Comparison of ENCODE assay signal across 1 cellular context in genomic region chr6:157080986-157081391, GRCh38.
TF ChIP-seq lines count a peak whose summit lies in the region.

No MANE protein-coding gene starts in this region.

TF ChIP-seq in H1, 55 proteins besides CTCF, POLR2A, EP300 and RAD21 (continued from another document):
- TF ChIP-seq, protein P1, sequence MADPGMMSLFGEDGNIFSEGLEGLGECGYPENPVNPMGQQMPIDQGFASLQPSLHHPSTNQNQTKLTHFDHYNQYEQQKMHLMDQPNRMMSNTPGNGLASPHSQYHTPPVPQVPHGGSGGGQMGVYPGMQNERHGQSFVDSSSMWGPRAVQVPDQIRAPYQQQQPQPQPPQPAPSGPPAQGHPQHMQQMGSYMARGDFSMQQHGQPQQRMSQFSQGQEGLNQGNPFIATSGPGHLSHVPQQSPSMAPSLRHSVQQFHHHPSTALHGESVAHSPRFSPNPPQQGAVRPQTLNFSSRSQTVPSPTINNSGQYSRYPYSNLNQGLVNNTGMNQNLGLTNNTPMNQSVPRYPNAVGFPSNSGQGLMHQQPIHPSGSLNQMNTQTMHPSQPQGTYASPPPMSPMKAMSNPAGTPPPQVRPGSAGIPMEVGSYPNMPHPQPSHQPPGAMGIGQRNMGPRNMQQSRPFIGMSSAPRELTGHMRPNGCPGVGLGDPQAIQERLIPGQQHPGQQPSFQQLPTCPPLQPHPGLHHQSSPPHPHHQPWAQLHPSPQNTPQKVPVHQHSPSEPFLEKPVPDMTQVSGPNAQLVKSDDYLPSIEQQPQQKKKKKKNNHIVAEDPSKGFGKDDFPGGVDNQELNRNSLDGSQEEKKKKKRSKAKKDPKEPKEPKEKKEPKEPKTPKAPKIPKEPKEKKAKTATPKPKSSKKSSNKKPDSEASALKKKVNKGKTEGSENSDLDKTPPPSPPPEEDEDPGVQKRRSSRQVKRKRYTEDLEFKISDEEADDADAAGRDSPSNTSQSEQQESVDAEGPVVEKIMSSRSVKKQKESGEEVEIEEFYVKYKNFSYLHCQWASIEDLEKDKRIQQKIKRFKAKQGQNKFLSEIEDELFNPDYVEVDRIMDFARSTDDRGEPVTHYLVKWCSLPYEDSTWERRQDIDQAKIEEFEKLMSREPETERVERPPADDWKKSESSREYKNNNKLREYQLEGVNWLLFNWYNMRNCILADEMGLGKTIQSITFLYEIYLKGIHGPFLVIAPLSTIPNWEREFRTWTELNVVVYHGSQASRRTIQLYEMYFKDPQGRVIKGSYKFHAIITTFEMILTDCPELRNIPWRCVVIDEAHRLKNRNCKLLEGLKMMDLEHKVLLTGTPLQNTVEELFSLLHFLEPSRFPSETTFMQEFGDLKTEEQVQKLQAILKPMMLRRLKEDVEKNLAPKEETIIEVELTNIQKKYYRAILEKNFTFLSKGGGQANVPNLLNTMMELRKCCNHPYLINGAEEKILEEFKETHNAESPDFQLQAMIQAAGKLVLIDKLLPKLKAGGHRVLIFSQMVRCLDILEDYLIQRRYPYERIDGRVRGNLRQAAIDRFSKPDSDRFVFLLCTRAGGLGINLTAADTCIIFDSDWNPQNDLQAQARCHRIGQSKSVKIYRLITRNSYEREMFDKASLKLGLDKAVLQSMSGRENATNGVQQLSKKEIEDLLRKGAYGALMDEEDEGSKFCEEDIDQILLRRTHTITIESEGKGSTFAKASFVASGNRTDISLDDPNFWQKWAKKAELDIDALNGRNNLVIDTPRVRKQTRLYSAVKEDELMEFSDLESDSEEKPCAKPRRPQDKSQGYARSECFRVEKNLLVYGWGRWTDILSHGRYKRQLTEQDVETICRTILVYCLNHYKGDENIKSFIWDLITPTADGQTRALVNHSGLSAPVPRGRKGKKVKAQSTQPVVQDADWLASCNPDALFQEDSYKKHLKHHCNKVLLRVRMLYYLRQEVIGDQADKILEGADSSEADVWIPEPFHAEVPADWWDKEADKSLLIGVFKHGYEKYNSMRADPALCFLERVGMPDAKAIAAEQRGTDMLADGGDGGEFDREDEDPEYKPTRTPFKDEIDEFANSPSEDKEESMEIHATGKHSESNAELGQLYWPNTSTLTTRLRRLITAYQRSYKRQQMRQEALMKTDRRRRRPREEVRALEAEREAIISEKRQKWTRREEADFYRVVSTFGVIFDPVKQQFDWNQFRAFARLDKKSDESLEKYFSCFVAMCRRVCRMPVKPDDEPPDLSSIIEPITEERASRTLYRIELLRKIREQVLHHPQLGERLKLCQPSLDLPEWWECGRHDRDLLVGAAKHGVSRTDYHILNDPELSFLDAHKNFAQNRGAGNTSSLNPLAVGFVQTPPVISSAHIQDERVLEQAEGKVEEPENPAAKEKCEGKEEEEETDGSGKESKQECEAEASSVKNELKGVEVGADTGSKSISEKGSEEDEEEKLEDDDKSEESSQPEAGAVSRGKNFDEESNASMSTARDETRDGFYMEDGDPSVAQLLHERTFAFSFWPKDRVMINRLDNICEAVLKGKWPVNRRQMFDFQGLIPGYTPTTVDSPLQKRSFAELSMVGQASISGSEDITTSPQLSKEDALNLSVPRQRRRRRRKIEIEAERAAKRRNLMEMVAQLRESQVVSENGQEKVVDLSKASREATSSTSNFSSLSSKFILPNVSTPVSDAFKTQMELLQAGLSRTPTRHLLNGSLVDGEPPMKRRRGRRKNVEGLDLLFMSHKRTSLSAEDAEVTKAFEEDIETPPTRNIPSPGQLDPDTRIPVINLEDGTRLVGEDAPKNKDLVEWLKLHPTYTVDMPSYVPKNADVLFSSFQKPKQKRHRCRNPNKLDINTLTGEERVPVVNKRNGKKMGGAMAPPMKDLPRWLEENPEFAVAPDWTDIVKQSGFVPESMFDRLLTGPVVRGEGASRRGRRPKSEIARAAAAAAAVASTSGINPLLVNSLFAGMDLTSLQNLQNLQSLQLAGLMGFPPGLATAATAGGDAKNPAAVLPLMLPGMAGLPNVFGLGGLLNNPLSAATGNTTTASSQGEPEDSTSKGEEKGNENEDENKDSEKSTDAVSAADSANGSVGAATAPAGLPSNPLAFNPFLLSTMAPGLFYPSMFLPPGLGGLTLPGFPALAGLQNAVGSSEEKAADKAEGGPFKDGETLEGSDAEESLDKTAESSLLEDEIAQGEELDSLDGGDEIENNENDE (IDR thresholded peaks at IDR 0.05; ENCODE audit: insufficient replicate concordance, low read length) = no peak
